In the genomic region with DNA sequence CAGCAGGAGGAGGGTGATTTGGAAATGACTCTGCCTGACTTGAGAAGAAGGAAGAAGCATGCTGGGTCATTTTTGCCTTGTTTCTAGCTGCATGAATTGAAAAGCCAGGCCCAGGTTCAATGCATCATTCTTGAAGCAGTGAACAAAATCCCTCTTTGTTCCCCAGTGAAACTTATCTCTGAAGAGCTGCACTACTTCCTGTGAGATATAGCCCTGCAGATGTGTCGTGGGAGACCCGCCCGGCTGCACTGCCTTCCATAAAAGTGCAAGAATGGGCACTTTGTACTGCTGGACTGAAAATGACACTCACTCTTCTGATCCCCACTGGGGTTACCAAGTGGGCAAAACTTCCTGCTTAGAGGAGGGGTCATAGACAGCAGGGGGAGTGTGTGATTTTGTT, we compare ENCODE assay signal across 22 cellular contexts.
DNase-seq lines count a peak whose midpoint lies in the region; ATAC-seq, FAIRE-seq and TF ChIP-seq lines count a peak whose summit lies in the region.
"Had no signal": no experiment of that assay in that cellular context is flagged by ENCODE, and none has a peak within 500 bp of the region (broad histone marks: within the 10 kb centered on the region; RNA-seq: fewer than 3 reads in every experiment).

No MANE protein-coding gene starts in this region.

- no peak overlapping the region for H3K4me3 ChIP-seq in mucosa of rectum (ENCODE audit: low read length in 2 of 2)
- H3K4me3 ChIP-seq: A549, GM23248, tibial nerve had no signal

- H3K9ac ChIP-seq in mucosa of rectum (ENCODE audit: low read depth in 1 of 2, low read length in 2 of 2): no peak overlapping the region
- H3K9ac ChIP-seq: GM23248 had no signal

- no peaks in the 10 kb centered on the region for H3K27me3 ChIP-seq in mucosa of rectum (ENCODE audit: control insufficient read depth in 2 of 2, insufficient read depth in 2 of 2, low read length in 2 of 2)
- H3K27me3 ChIP-seq: tibial nerve had no signal

- DNase-seq in Ammon's horn (ENCODE audit: low spot score): peak; percentile 22
- DNase-seq in SW480 (ENCODE audit: low spot score): peak; percentile 57
- peak; percentile 14 for DNase-seq in globus pallidus (ENCODE audit: low spot score)
- no peak for DNase-seq in GM12891 (ENCODE audit: insufficient read length, low spot score)
- DNase-seq in NCI-H187 (lab: John Stamatoyannopoulos, UW): no peak
- no peak for DNase-seq in NCI-H2227 treated with DMSO at 0.1 percent for 48 hours (lab: John Stamatoyannopoulos, UW)
- DNase-seq: activated CD4-positive, alpha-beta memory T cell treated with anti-CD3 and anti-CD28 coated beads, Interleukin-2, amount 10 ng/mL, durations not matched to agents 7 days and 5 days; activated naive CD4-positive, alpha-beta T cell treated with anti-CD3 and anti-CD28 coated beads, Interleukin-2, amount 50 U/mL, for 16 hours; activated T-cell treated with anti-CD3 and anti-CD28 coated beads, Interleukin-2, amount 50 U/mL, for 1 hour; DMS153; GM23248; NCI-H1694 treated with DMSO at 0.1 percent for 48 hours; NCI-H446 treated with DMSO at 0.1 percent for 48 hours; stimulated activated CD4-positive, alpha-beta T cell treated with anti-CD3 and anti-CD28 coated beads, Interleukin-12 subunit alpha, Interleukin-12 subunit beta, amount 100 ng/mL, for 4 hours; T-helper 1 cell had no signal

- no peak for TF ChIP-seq POLR2A in GM12891 (IDR thresholded peaks at IDR 0.05; ENCODE audit: low read depth, low read length)

- H3K9me3 ChIP-seq in mucosa of rectum (ENCODE audit: control insufficient read depth in 2 of 2, low read length in 2 of 2): no peaks in the 10 kb centered on the region
- H3K9me3 ChIP-seq: A549, tibial nerve had no signal

- no peak for ATAC-seq in GM18873 (IDR thresholded peaks at IDR 0.05; ENCODE audit: low FRiP score, unreplicated experiment)
- ATAC-seq: A549, left lobe of liver had no signal

- no peak for FAIRE-seq in GM12891 (lab: Jason Lieb, UNC)
- FAIRE-seq: A549, astrocyte, endometrium had no signal

- H3K36me3 ChIP-seq in mucosa of rectum (ENCODE audit: control insufficient read depth in 2 of 2, insufficient read depth in 2 of 2, low read length in 2 of 2): no peaks in the 10 kb centered on the region
- H3K36me3 ChIP-seq: tibial nerve had no signal

- H3K4me1 ChIP-seq in mucosa of rectum (ENCODE audit: control insufficient read depth in 2 of 2, insufficient read depth in 2 of 2, low read length in 2 of 2): peaks cover 10 to 17% of the 10 kb centered on the region in 2 donors
- H3K4me1 ChIP-seq: A549 had no signal

- H3K27ac ChIP-seq in mucosa of rectum (ENCODE audit: low read depth in 2 of 2, low read length in 2 of 2): peak overlapping the region; percentile 56 to 72
- H3K27ac ChIP-seq: A549, GM23248 had no signal

TF ChIP-seq in GM12891, 5 proteins besides CTCF, POLR2A, EP300 and RAD21:
- TF ChIP-seq PAX5 (IDR thresholded peaks at IDR 0.05; ENCODE audit: insufficient read depth, low read length, severe bottlenecking): no peak
- no peak for TF ChIP-seq TAF1 (IDR thresholded peaks at IDR 0.05; ENCODE audit: low read depth, low read length)
- TF ChIP-seq POU2F2 (IDR thresholded peaks at IDR 0.05; ENCODE audit: low read depth, low read length): no peak
- TF ChIP-seq POLR2AphosphoS5 (IDR thresholded peaks at IDR 0.05; ENCODE audit: low read depth, low read length): no peak
- no peak for TF ChIP-seq SPI1 (IDR thresholded peaks at IDR 0.05; ENCODE audit: low read depth, low read length)
TF ChIP-seq in GM12891: peak in this region for 0.

Comparison
In these comparisons a context has a peak if more than half of its experiments do, and no peak if none do; other contexts are left out.
1. DNase-seq: peak in Ammon's horn (single experiment), SW480 (single experiment) and globus pallidus (single experiment); none in GM12891 (single experiment), NCI-H187 (0 of 2) and NCI-H2227 treated with DMSO at 0.1 percent for 48 hours (single experiment).